8 cellular contexts compared by ENCODE assay signal in genomic region chr4:42282081-42282901, GRCh38.
DNase-seq lines count a peak whose midpoint lies in the region; ATAC-seq, FAIRE-seq and TF ChIP-seq lines count a peak whose summit lies in the region.

No MANE protein-coding gene starts in this region.

- no peak overlapping the region for H3K27ac Mint-ChIP-seq in MCF 10A (ENCODE audit: low read depth, unreplicated experiment)
- H3K27ac Mint-ChIP-seq in stimulated activated memory B cell treated with anti-CD40 and anti-IgM and Interleukin-4, amounts not matched to agents 10 μg/mL and 1 μg/mL and 100 μg/mL, for 72 hours, result no peak overlapping the region

- no peak overlapping the region for H3K4me3 ChIP-seq in NT2/D1 (ENCODE audit: insufficient read length, low read depth)

- H3K4me3 Mint-ChIP-seq in MCF 10A (ENCODE audit: unreplicated experiment), result no peak overlapping the region
- peak overlapping the region; percentile 8 for H3K4me3 Mint-ChIP-seq in stimulated activated memory B cell treated with anti-CD40 and anti-IgM and Interleukin-4, amounts not matched to agents 10 μg/mL and 1 μg/mL and 100 μg/mL, for 72 hours

- DNase-seq in 8988T, result peak; percentile 51
- DNase-seq in ELF-1 (ENCODE audit: low read depth, low spot score), result peak; percentile 83
- DNase-seq in HuH-7 (ENCODE audit: low spot score), result peak; percentile 60
- DNase-seq in NT2/D1 (ENCODE audit: low read depth, low spot score), result peak; percentile 79
- DNase-seq in MCF 10A (ENCODE audit: unreplicated experiment), result peak; percentile 86

- H3K27me3 ChIP-seq in NT2/D1 (ENCODE audit: insufficient read depth, insufficient read length), result no peaks in the 10 kb centered on the region

- no peaks in the 10 kb centered on the region for H3K27me3 Mint-ChIP-seq in MCF 10A (ENCODE audit: insufficient read depth, unreplicated experiment)
- H3K27me3 Mint-ChIP-seq in stimulated activated memory B cell treated with anti-CD40 and anti-IgM and Interleukin-4, amounts not matched to agents 10 μg/mL and 1 μg/mL and 100 μg/mL, for 72 hours, result peaks cover 47% of the 10 kb centered on the region

- no peaks in the 10 kb centered on the region for H3K9me3 ChIP-seq in NT2/D1 (ENCODE audit: insufficient read depth, low read length)

- no peak overlapping the region for H3K9ac ChIP-seq in NT2/D1 (ENCODE audit: insufficient read length, low read depth)

- peak; percentile 75 for ATAC-seq in GM21825 (IDR thresholded peaks at IDR 0.05; ENCODE audit: unreplicated experiment)
- peak; percentile 74 for ATAC-seq in stimulated activated memory B cell treated with anti-CD40 and anti-IgM and Interleukin-4, amounts not matched to agents 10 μg/mL and 1 μg/mL and 100 μg/mL, for 72 hours

- H3K4me1 Mint-ChIP-seq in MCF 10A (ENCODE audit: insufficient read depth, unreplicated experiment), result no peaks in the 10 kb centered on the region
- H3K4me1 Mint-ChIP-seq in stimulated activated memory B cell treated with anti-CD40 and anti-IgM and Interleukin-4, amounts not matched to agents 10 μg/mL and 1 μg/mL and 100 μg/mL, for 72 hours, result peaks cover 23% of the 10 kb centered on the region

- TF ChIP-seq CTCF in MCF 10A (IDR thresholded peaks at IDR 0.05; ENCODE audit: unreplicated experiment), result peak; percentile 82

- intact Hi-C loops in MCF 10A (cut with micrococcal nuclease), result loop anchor here (1.0 to 10.0 kb wide), 5 partner anchors 89 to 683 kb away; partner anchors contain the start of gene SLC30A9

- POLR2A ChIA-PET in MCF 10A (lab: Yijun Ruan, JAX), result interaction anchor here (0.9 to 1.4 kb wide), 3 partner anchors 22 to 237 kb away, joined by 3 to 5 read pairs (median 4); no protein-coding TSS in a partner anchor

- H3K4me1 ChIP-seq in NT2/D1 (ENCODE audit: insufficient read depth, insufficient read length), result peaks cover 3% of the 10 kb centered on the region

- no peaks in the 10 kb centered on the region for H3K36me3 ChIP-seq in NT2/D1 (ENCODE audit: insufficient read depth, insufficient read length, low read length)

- no peaks in the 10 kb centered on the region for H3K9me3 Mint-ChIP-seq in MCF 10A (ENCODE audit: unreplicated experiment)
- no peaks in the 10 kb centered on the region for H3K9me3 Mint-ChIP-seq in stimulated activated memory B cell treated with anti-CD40 and anti-IgM and Interleukin-4, amounts not matched to agents 10 μg/mL and 1 μg/mL and 100 μg/mL, for 72 hours

- BruUV-seq in MCF 10A (replicated peaks; lab: Mats Ljungman, UMichigan), result no TSS peak

- CTCF ChIA-PET in MCF 10A (lab: Yijun Ruan, JAX), result interaction anchor here (0.6 to 7.3 kb wide), 37 partner anchors 8 to 1546 kb away, joined by 3 to 82 read pairs (median 4); no protein-coding TSS in a partner anchor

- no peaks in the 10 kb centered on the region for H3K36me3 Mint-ChIP-seq in MCF 10A (ENCODE audit: insufficient read depth, unreplicated experiment)
- no peaks in the 10 kb centered on the region for H3K36me3 Mint-ChIP-seq in stimulated activated memory B cell treated with anti-CD40 and anti-IgM and Interleukin-4, amounts not matched to agents 10 μg/mL and 1 μg/mL and 100 μg/mL, for 72 hours

- peak; percentile 17 for FAIRE-seq in islet of Langerhans (lab: Jason Lieb, UNC)
